In the genomic region with DNA sequence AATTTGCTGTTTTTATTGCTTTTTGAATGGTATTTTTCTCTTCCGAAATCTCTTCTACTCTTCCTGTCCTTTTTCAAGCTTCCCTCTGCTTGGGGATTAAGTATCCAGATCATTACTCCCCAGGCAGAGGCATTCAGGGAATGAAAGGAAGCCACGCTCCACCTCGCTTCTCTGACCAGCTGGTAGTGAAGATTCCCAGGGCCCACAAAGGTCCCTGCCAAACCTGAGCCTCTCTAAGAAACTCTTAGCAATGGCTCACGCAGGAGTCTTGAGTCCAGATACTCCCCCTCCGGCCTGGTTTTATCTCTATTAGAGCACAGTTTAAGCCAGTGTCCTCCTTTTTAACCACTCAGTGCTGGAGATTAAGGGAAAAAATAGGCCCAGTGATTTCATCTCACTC, we compare ENCODE assay signal across 23 cellular contexts. TPM values are rescaled to one million over a fixed set of nuclear protein-coding genes. Genes with fewer than 3 reads are reported as not detected.
A peak's percentile ranks its signal among the peaks of the same experiment; 100 is the strongest.
DNase-seq lines count a peak whose midpoint lies in the region; ATAC-seq and TF ChIP-seq lines count a peak whose summit lies in the region.
"Had no signal": no experiment of that assay in that cellular context is flagged by ENCODE, and none has a peak within 500 bp of the region (broad histone marks: within the 10 kb centered on the region; RNA-seq: fewer than 3 reads in every experiment).

No MANE protein-coding gene starts in this region.

- no peaks in the 10 kb centered on the region for H3K36me3 Mint-ChIP-seq in stimulated activated naive B cell treated with anti-CD40 and anti-IgM and Interleukin-4, amounts not matched to agents 10 μg/mL and 1 μg/mL and 100 μg/mL, for 72 hours
- H3K36me3 Mint-ChIP-seq: activated naive CD8-positive, alpha-beta T cell treated with anti-CD3 and anti-CD28 coated beads, Interleukin-2, amount 10 ng/mL, durations not matched to agents 7 days and 5 days; immature natural killer cell had no signal

- in situ Hi-C loops in astrocyte of the spinal cord (cut with HindIII; ENCODE audit: low sequenced_read_pairs) = no loop called here

- H3K4me3 ChIP-seq in astrocyte of the spinal cord (ENCODE audit: low read depth, low read length) = no peak overlapping the region
- H3K4me3 ChIP-seq: BLaER1 treated with 17β-estradiol and CSF1 and Interleukin-3, amounts not matched to agents 10 nM and 100 nM; body of pancreas; upper lobe of right lung had no signal

- no peak overlapping the region for H3K27ac Mint-ChIP-seq in stimulated activated naive B cell treated with anti-CD40 and anti-IgM and Interleukin-4, amounts not matched to agents 10 μg/mL and 1 μg/mL and 100 μg/mL, for 72 hours
- H3K27ac Mint-ChIP-seq: activated B cell treated with CpG ODN at 0.5 μM for 24 hours; activated naive CD8-positive, alpha-beta T cell treated with anti-CD3 and anti-CD28 coated beads, Interleukin-2, amount 10 ng/mL, durations not matched to agents 7 days and 5 days; activated T-helper 2 cell treated with anti-CD3 and anti-CD28 coated beads, Interferon-gamma antibody, Interleukin-2, Interleukin-4, amounts not matched to agents 10 μg/mL and 5 μg/mL and 100 μg/mL, durations not matched to agents 14 hours and 24 hours and 36 hours; immature natural killer cell had no signal

- TF ChIP-seq CTCF in astrocyte of the spinal cord (IDR thresholded peaks at IDR 0.05; ENCODE audit: low read depth, low read length) (no peak), omental fat pad (IDR thresholded peaks at IDR 0.05) (no peak)

- H3K9me3 Mint-ChIP-seq in stimulated activated naive B cell treated with anti-CD40 and anti-IgM and Interleukin-4, amounts not matched to agents 10 μg/mL and 1 μg/mL and 100 μg/mL, for 72 hours = peaks cover 0 to 1% of the 10 kb centered on the region in 2 donors
- H3K9me3 Mint-ChIP-seq: activated B cell treated with CpG ODN at 0.5 μM for 24 hours; activated naive CD8-positive, alpha-beta T cell treated with anti-CD3 and anti-CD28 coated beads, Interleukin-2, amount 10 ng/mL, durations not matched to agents 7 days and 5 days; activated T-helper 2 cell treated with anti-CD3 and anti-CD28 coated beads, Interferon-gamma antibody, Interleukin-2, Interleukin-4, amounts not matched to agents 10 μg/mL and 5 μg/mL and 100 μg/mL, durations not matched to agents 14 hours and 24 hours and 36 hours had no signal

- peaks cover 0 to 3% of the 10 kb centered on the region in 2 donors for H3K27me3 Mint-ChIP-seq in stimulated activated naive B cell treated with anti-CD40 and anti-IgM and Interleukin-4, amounts not matched to agents 10 μg/mL and 1 μg/mL and 100 μg/mL, for 72 hours
- H3K27me3 Mint-ChIP-seq: activated B cell treated with CpG ODN at 0.5 μM for 24 hours; activated naive CD8-positive, alpha-beta T cell treated with anti-CD3 and anti-CD28 coated beads, Interleukin-2, amount 10 ng/mL, durations not matched to agents 7 days and 5 days had no signal

- H3K4me3 Mint-ChIP-seq in stimulated activated naive B cell treated with anti-CD40 and anti-IgM and Interleukin-4, amounts not matched to agents 10 μg/mL and 1 μg/mL and 100 μg/mL, for 72 hours = no peak overlapping the region
- H3K4me3 Mint-ChIP-seq: activated B cell treated with CpG ODN at 0.5 μM for 24 hours; activated naive CD8-positive, alpha-beta T cell treated with anti-CD3 and anti-CD28 coated beads, Interleukin-2, amount 10 ng/mL, durations not matched to agents 7 days and 5 days; immature natural killer cell had no signal

- DNase-seq in ELF-1 (ENCODE audit: low read depth, low spot score) (peak; percentile 81), astrocyte of the spinal cord (ENCODE audit: low read depth, low spot score) (peak; percentile 8), iPS-NIHi7 (ENCODE audit: extremely low spot score) (peak; percentile 78), omental fat pad (ENCODE audit: low spot score) (no peak), SW480 (ENCODE audit: low spot score) (no peak)
- no peak for DNase-seq in stimulated activated CD8-positive, alpha-beta memory T cell treated with anti-CD3 and anti-CD28 coated beads, Interleukin-4, amount 100 ng/mL, for 48 hours
- no peak for DNase-seq in stimulated activated naive B cell treated with anti-CD40 and anti-IgM and Interleukin-4, amounts not matched to agents 10 μg/mL and 1 μg/mL and 100 μg/mL, for 72 hours
- DNase-seq: activated B cell treated with CpG ODN at 0.5 μM for 24 hours; activated CD4-positive, alpha-beta T cell treated with anti-CD3 and anti-CD28 coated beads, Interleukin-2, amount 50 U/mL, for 4 hours; activated CD8-positive, alpha-beta memory T cell treated with anti-CD3 and anti-CD28 coated beads, Interleukin-2, amount 50 U/mL, for 4 hours; activated naive CD8-positive, alpha-beta T cell treated with anti-CD3 and anti-CD28 coated beads, Interleukin-2, amount 10 ng/mL, durations not matched to agents 7 days and 5 days; Calu3; immature natural killer cell; left ventricle myocardium superior; NCI-H774; nucleus accumbens; stimulated activated CD4-positive, alpha-beta T cell treated with anti-CD3 and anti-CD28 coated beads, Interleukin-15, amount 100 ng/mL, for 24 hours; upper lobe of right lung had no signal

- ATAC-seq in omental fat pad (ENCODE audit: low FRiP score) (peak; percentile 59), HG03520 (IDR thresholded peaks at IDR 0.05; ENCODE audit: unreplicated experiment) (no peak)
- ATAC-seq in stimulated activated naive B cell treated with anti-CD40 and anti-IgM and Interleukin-4, amounts not matched to agents 10 μg/mL and 1 μg/mL and 100 μg/mL, for 72 hours (replicated peaks) = no peak
- ATAC-seq: body of pancreas, left ventricle myocardium superior, upper lobe of right lung had no signal

- H3K4me1 Mint-ChIP-seq in stimulated activated naive B cell treated with anti-CD40 and anti-IgM and Interleukin-4, amounts not matched to agents 10 μg/mL and 1 μg/mL and 100 μg/mL, for 72 hours = no peaks in the 10 kb centered on the region
- H3K4me1 Mint-ChIP-seq: activated B cell treated with CpG ODN at 0.5 μM for 24 hours; activated naive CD8-positive, alpha-beta T cell treated with anti-CD3 and anti-CD28 coated beads, Interleukin-2, amount 10 ng/mL, durations not matched to agents 7 days and 5 days; immature natural killer cell had no signal

RNA-seq across cellular contexts. Expression of a gene that starts 51.4 kb away (rescaled TPM):
- 10 to 100 TPM; 42.3 to 79.5 (median 69.8) TPM for total RNA-seq in omental fat pad
- total RNA-seq: activated B cell treated with CpG ODN at 0.5 μM for 24 hours; activated naive CD8-positive, alpha-beta T cell treated with anti-CD3 and anti-CD28 coated beads, Interleukin-2, amount 10 ng/mL, durations not matched to agents 7 days and 5 days; activated T-helper 2 cell treated with anti-CD3 and anti-CD28 coated beads, Interferon-gamma antibody, Interleukin-2, Interleukin-4, amounts not matched to agents 10 μg/mL and 5 μg/mL and 100 μg/mL, durations not matched to agents 14 hours and 24 hours and 36 hours; OCI-LY7 had no signal

Comparison
In these comparisons a context has a peak if more than half of its experiments do, and no peak if none do; other contexts are left out.
1. DNase-seq: peak in ELF-1 (single experiment), astrocyte of the spinal cord (single experiment) and iPS-NIHi7 (single experiment); none in omental fat pad (single experiment), stimulated activated CD8-positive, alpha-beta memory T cell treated with anti-CD3 and anti-CD28 coated beads, Interleukin-4, amount 100 ng/mL, for 48 hours (single experiment), SW480 (single experiment) and stimulated activated naive B cell treated with anti-CD40 and anti-IgM and Interleukin-4, amounts not matched to agents 10 μg/mL and 1 μg/mL and 100 μg/mL, for 72 hours (single experiment).